5 cellular contexts compared by ENCODE assay signal in genomic region chr9:7030943-7031342, GRCh38.
DNase-seq lines count a peak whose midpoint lies in the region; ATAC-seq, FAIRE-seq and TF ChIP-seq lines count a peak whose summit lies in the region.
"Not testable (repeated sequence)": the region's sequence is repeated elsewhere in the genome, so short reads cannot be mapped to it uniquely, and the experiment has no call there.

No MANE protein-coding gene starts in this region.

- not testable (repeated sequence) for H3K9me3 ChIP-seq in A549; HEK293 (ENCODE audit: control insufficient read depth, insufficient read depth, low read depth, low read length); kidney (ENCODE audit: control insufficient read depth in 1 of 2, low read length in 2 of 2)

- DNase-seq in A549 (ENCODE audit: low read depth in 1 of 2, low spot score in 1 of 2); frontal cortex (ENCODE audit: low spot score in 2 of 2); kidney: not testable (repeated sequence)

- not testable (repeated sequence) for TF ChIP-seq POLR2A in A549 (IDR thresholded peaks at IDR 0.05; ENCODE audit: low read length)

- intact Hi-C loops in kidney (cut with DNase I): not testable (repeated sequence)

- not testable (repeated sequence) for H3K27ac ChIP-seq in A549; HEK293 (ENCODE audit: extremely low read depth, low read depth, low read length); kidney (ENCODE audit: low read depth in 2 of 2, low read length in 2 of 2)

- not testable (repeated sequence) for TF ChIP-seq RAD21 in A549 (conservative IDR thresholded peaks at IDR 0.05 in 1 of 2, IDR thresholded peaks at IDR 0.05 in 1 of 2)

- not testable (repeated sequence) for FAIRE-seq in A549 (lab: Jason Lieb, UNC)
- FAIRE-seq in endometrium (lab: Jason Lieb, UNC) (peak; percentile 29), frontal cortex (lab: Jason Lieb, UNC) (peak; percentile 80), kidney (lab: Jason Lieb, UNC) (peak; percentile 6)

- CTCF ChIA-PET in A549 (lab: Yijun Ruan, JAX); HEK293 (lab: Yijun Ruan, JAX): not testable (repeated sequence)

- H3K4me3 ChIP-seq in A549; HEK293 (ENCODE audit: low read depth, low read length); kidney (ENCODE audit: low read length in 2 of 2): not testable (repeated sequence)

- POLR2A ChIA-PET in A549 (lab: Yijun Ruan, JAX); HEK293 (lab: Yijun Ruan, JAX): not testable (repeated sequence)

- not testable (repeated sequence) for ATAC-seq in A549

- TF ChIP-seq CTCF in A549 (IDR thresholded peaks at IDR 0.05); HEK293 (tag by site-specific recombination; IDR thresholded peaks at IDR 0.05); kidney (IDR thresholded peaks at IDR 0.05; ENCODE audit: borderline replicate concordance, extremely low read depth, insufficient read depth): not testable (repeated sequence)

- TF ChIP-seq EP300 in A549 (IDR thresholded peaks at IDR 0.05): not testable (repeated sequence)

- H3K4me1 ChIP-seq in A549; HEK293 (ENCODE audit: control insufficient read depth, insufficient read depth, low read length); kidney (ENCODE audit: control insufficient read depth in 1 of 2, insufficient read depth in 1 of 2, low read depth in 1 of 2, low read length in 2 of 2): not testable (repeated sequence)

- H3K4me2 ChIP-seq in A549: not testable (repeated sequence)

- H3K9ac ChIP-seq in kidney (ENCODE audit: low read length in 2 of 2): not testable (repeated sequence)

- not testable (repeated sequence) for H3K36me3 ChIP-seq in HEK293 (ENCODE audit: control insufficient read depth in 2 of 2, insufficient read depth in 1 of 2, low read length in 2 of 2); kidney (ENCODE audit: control insufficient read depth in 1 of 2, insufficient read depth in 2 of 2, low read length in 2 of 2)

TF ChIP-seq in A549, 52 proteins besides CTCF, POLR2A, EP300 and RAD21:
- peak; percentile 58 for TF ChIP-seq ZC3H11A (IDR thresholded peaks at IDR 0.05)
TF ChIP-seq in A549: peak in this region for 1; not testable (repeated sequence) for 51.

TF ChIP-seq in HEK293, 187 proteins besides CTCF, POLR2A, EP300 and RAD21 (continues in another document):
- TF ChIP-seq ZNF518A (tag by site-specific recombination; conservative IDR thresholded peaks at IDR 0.05; ENCODE audit: low read depth): peak; percentile 75
- peak; percentile 41; the same call in 1 of the 2 replicates for TF ChIP-seq ZNF558 (tag by site-specific recombination; IDR thresholded peaks at IDR 0.05)
- peak; percentile 47; the same call in 1 of the 2 replicates for TF ChIP-seq ZBTB8A (tag by site-specific recombination; IDR thresholded peaks at IDR 0.05)
- TF ChIP-seq KLF7 (tag by site-specific recombination; IDR thresholded peaks at IDR 0.05; ENCODE audit: borderline replicate concordance): 0 out of 2 replicates have a peak, but pooled peaks have one; percentile 29
- peak; percentile 68 for TF ChIP-seq ZBTB11 (tag by site-specific recombination; conservative IDR thresholded peaks at IDR 0.05; ENCODE audit: low read depth)
- 0 out of 2 replicates have a peak, but pooled peaks have one; percentile 42 for TF ChIP-seq ZNF138 (tag by site-specific recombination; IDR thresholded peaks at IDR 0.05; ENCODE audit: borderline replicate concordance)
- peak; percentile 56 for TF ChIP-seq REST (tag by site-specific recombination; IDR thresholded peaks at IDR 0.05)
- TF ChIP-seq ZNF426 (tag by site-specific recombination; IDR thresholded peaks at IDR 0.05): peak; percentile 65
- TF ChIP-seq ZNF202 (tag by site-specific recombination; IDR thresholded peaks at IDR 0.05; ENCODE audit: borderline replicate concordance): 0 out of 2 replicates have a peak, but pooled peaks have one; percentile 46
- TF ChIP-seq ZNF664 (tag by site-specific recombination; IDR thresholded peaks at IDR 0.05): 0 out of 2 replicates have a peak, but pooled peaks have one; percentile 24
